Comparison of ENCODE assay signal across 9 cellular contexts in the genomic region with DNA sequence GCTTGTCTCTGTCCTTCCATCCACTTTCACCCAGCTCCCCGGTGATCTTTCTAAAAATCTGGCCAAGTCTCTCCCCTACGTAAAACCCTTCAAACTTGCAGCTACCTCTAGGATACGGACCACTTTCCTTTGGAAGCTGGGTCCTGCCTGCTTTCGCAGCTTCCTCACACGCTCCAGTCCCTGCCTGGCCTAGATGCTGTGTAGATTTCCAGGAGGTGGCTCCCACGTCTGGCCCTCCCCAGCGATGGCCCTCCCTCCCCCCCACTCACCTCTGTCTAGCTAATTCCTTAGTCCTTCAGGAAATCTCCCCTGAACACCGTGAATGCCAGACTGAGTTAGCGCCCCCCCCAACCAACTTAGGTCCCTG. TPM values are rescaled to one million over a fixed set of nuclear protein-coding genes. Genes with fewer than 3 reads are reported as not detected.
DNase-seq lines count a peak whose midpoint lies in the region; FAIRE-seq and TF ChIP-seq lines count a peak whose summit lies in the region.
"Had no signal": no experiment of that assay in that cellular context is flagged by ENCODE, and none has a peak within 500 bp of the region (broad histone marks: within the 10 kb centered on the region; RNA-seq: fewer than 3 reads in every experiment).

No MANE protein-coding gene starts in this region.

- 0 out of 2 replicates have a peak overlapping the region, but pooled peaks have one; percentile 96 for H3K4me3 ChIP-seq in GM23248
- H3K4me3 ChIP-seq in OCI-LY3 (ENCODE audit: low read length) = peak overlapping the region; percentile 97
- H3K4me3 ChIP-seq in endothelial cell of umbilical vein (replicated peaks in 1 of 3; ENCODE audit: insufficient read depth in 1 of 3, low read depth in 1 of 3, low read length in 3 of 3) = no peak overlapping the region
- peak overlapping the region; percentile 98 for H3K4me3 ChIP-seq in retinal pigment epithelial cell (ENCODE audit: low read length)

- POLR2A ChIA-PET in endothelial cell of umbilical vein (lab: Charles Lee) = interaction anchor here (0.8 to 1.7 kb wide), 2 partner anchors 32 to 81 kb away, joined by 3 to 8 read pairs; a partner anchor contains a TSS

- 36 to 41% methylated on average over 9 of the region's 9 CpGs for WGBS in GM23248 (ENCODE audit: low coverage in 1 of 2, low lambda C conversion rate in 2 of 2, missing lambda C conversion rate in 2 of 2), 2 experiments

- intact Hi-C loops in endothelial cell of umbilical vein (cut with micrococcal nuclease) = loop anchor here (1.0 to 2.0 kb wide), 2 partner anchors 29 to 81 kb away; a partner anchor contains a TSS

- peak overlapping the region; percentile 85 for H2AFZ ChIP-seq in GM23248
- peak overlapping the region; percentile 95 for H2AFZ ChIP-seq in OCI-LY3 (ENCODE audit: low read depth, low read length)
- peak overlapping the region; percentile 66 for H2AFZ ChIP-seq in endothelial cell of umbilical vein (ENCODE audit: low read depth, low read length)

- H3K79me2 ChIP-seq in GM23248 (ENCODE audit: insufficient read depth) = peaks cover 44% of the 10 kb centered on the region
- H3K79me2 ChIP-seq in OCI-LY3 (ENCODE audit: low read length) = peaks cover 44% of the 10 kb centered on the region
- peaks cover 44% of the 10 kb centered on the region for H3K79me2 ChIP-seq in endothelial cell of umbilical vein (ENCODE audit: control insufficient read depth, insufficient read depth, low read length)

- BruUV-seq in endothelial cell of umbilical vein (replicated peaks; lab: Mats Ljungman, UMichigan) = no TSS peak

- H3K9me2 ChIP-seq in GM23248 (ENCODE audit: insufficient read depth) = no peaks in the 10 kb centered on the region

- H3K9me3 ChIP-seq in GM23248 (ENCODE audit: low read depth) = no peaks in the 10 kb centered on the region
- no peaks in the 10 kb centered on the region for H3K9me3 ChIP-seq in OCI-LY3 (ENCODE audit: insufficient read depth, low read length)
- H3K9me3 ChIP-seq in endothelial cell of umbilical vein (replicated peaks; ENCODE audit: control insufficient read depth, insufficient read depth, low read length) = no peaks in the 10 kb centered on the region

- in situ Hi-C loops in GM23248 (cut with MboI) (no loop called here), GM13976 (cut with MboI; ENCODE audit: low sequenced_read_pairs, unreplicated experiment) (no loop called here)

- CTCF ChIA-PET in endothelial cell of umbilical vein (lab: Charles Lee) = interaction anchor here (0.7 to 4.6 kb wide), 24 partner anchors 9 to 241 kb away, joined by 3 to 44 read pairs (median 7); a partner anchor contains a TSS

- DNase-seq in GM23248 (no peak), endothelial cell of umbilical vein (ENCODE audit: low read depth, low spot score) (no peak), retinal pigment epithelial cell (ENCODE audit: low read depth) (no peak), SIG-M5 (lab: John Stamatoyannopoulos, UW) (no peak), DMS153 treated with DMSO at 0.1 percent for 48 hours (lab: John Stamatoyannopoulos, UW; ENCODE audit: unreplicated experiment) (no peak), GM13976 (ENCODE audit: low spot score) (no peak)
- DNase-seq in stimulated activated CD4-positive, alpha-beta T cell treated with anti-CD3 and anti-CD28 coated beads, Interleukin-4, amount 100 ng/mL, for 4 hours = no peak

- H3K36me3 ChIP-seq in GM23248 (ENCODE audit: low read depth) (peaks cover 20% of the 10 kb centered on the region), OCI-LY3 (replicated peaks; ENCODE audit: low read depth, low read length) (peaks cover 30% of the 10 kb centered on the region), endothelial cell of umbilical vein (ENCODE audit: control insufficient read depth in 2 of 2, extremely low read depth in 1 of 2, insufficient read depth in 2 of 2, low read length in 2 of 2) (peaks cover 17 to 20% of the 10 kb centered on the region in 2 experiments)

- H3K27ac ChIP-seq in GM23248 (no peak overlapping the region), OCI-LY3 (ENCODE audit: low read length) (no peak overlapping the region), endothelial cell of umbilical vein (ENCODE audit: insufficient read depth, low read depth, low read length) (no peak overlapping the region)

- H4K20me1 ChIP-seq in GM23248 (ENCODE audit: insufficient read depth) (peaks cover 7% of the 10 kb centered on the region; the same call in 1 of the 2 replicates), OCI-LY3 (ENCODE audit: insufficient read depth, low read length) (peaks cover 13% of the 10 kb centered on the region; the same call in 1 of the 2 replicates), endothelial cell of umbilical vein (replicated peaks; ENCODE audit: control insufficient read depth, extremely low read depth, insufficient read depth, low read length) (peaks cover 3% of the 10 kb centered on the region)

- H3K27me3 ChIP-seq in GM23248 (replicated peaks; ENCODE audit: insufficient read depth) (no peaks in the 10 kb centered on the region), OCI-LY3 (ENCODE audit: low read depth, low read length) (no peaks in the 10 kb centered on the region), endothelial cell of umbilical vein (ENCODE audit: control insufficient read depth in 2 of 2, insufficient read depth in 2 of 2, low read length in 2 of 2) (peaks cover 0 to 2% of the 10 kb centered on the region in 2 experiments)

- H3K9me1 ChIP-seq in endothelial cell of umbilical vein (replicated peaks; ENCODE audit: control insufficient read depth, extremely low read depth, insufficient read depth, low read length) = no peaks in the 10 kb centered on the region

- TF ChIP-seq CTCF in OCI-LY3 (IDR thresholded peaks at IDR 0.05; ENCODE audit: low read depth, low read length) (no peak), endothelial cell of umbilical vein (IDR thresholded peaks at IDR 0.05; ENCODE audit: extremely low read depth in 1 of 2, insufficient read depth in 1 of 2, low read depth in 1 of 2, low read length in 2 of 2) (no peak), retinal pigment epithelial cell (conservative IDR thresholded peaks at IDR 0.05; ENCODE audit: low read depth, low read length) (no peak), GM13976 (IDR thresholded peaks at IDR 0.05; ENCODE audit: borderline replicate concordance, control extremely low read depth, extremely low read depth, insufficient read depth, missing control alignments) (no peak)

- H3K4me1 ChIP-seq in GM23248 (ENCODE audit: insufficient read depth) (peaks cover 18% of the 10 kb centered on the region), OCI-LY3 (ENCODE audit: low read length) (peaks cover 18% of the 10 kb centered on the region), endothelial cell of umbilical vein (ENCODE audit: control insufficient read depth, extremely low read depth, insufficient read depth, low read length) (peaks cover 21% of the 10 kb centered on the region)

- peak overlapping the region; percentile 50 for H3K4me2 ChIP-seq in GM23248 (ENCODE audit: unreplicated experiment)
- H3K4me2 ChIP-seq in OCI-LY3 (ENCODE audit: low read length) = peak overlapping the region; percentile 94
- peak overlapping the region; percentile 31 for H3K4me2 ChIP-seq in endothelial cell of umbilical vein (ENCODE audit: insufficient read depth, low read length)

- 0 out of 2 replicates have a peak, but pooled peaks cover 9% of the 10 kb centered on the region for H3F3A ChIP-seq in GM23248 (ENCODE audit: insufficient read depth)

- dilution Hi-C loops in endothelial cell of umbilical vein (cut with MboI; ENCODE audit: extremely low pct_ligation_motif_present, low sequenced_read_pairs) = no loop called here

- FAIRE-seq in endothelial cell of umbilical vein (lab: Jason Lieb, UNC) = no peak
- FAIRE-seq: islet of Langerhans had no signal

- peak overlapping the region; percentile 100 for H3K9ac ChIP-seq in GM23248
- peak overlapping the region; percentile 65 for H3K9ac ChIP-seq in OCI-LY3 (ENCODE audit: low read length)
- H3K9ac ChIP-seq in endothelial cell of umbilical vein (replicated peaks; ENCODE audit: extremely low read depth, insufficient read depth, low read length) = no peak overlapping the region

- no peak for TF ChIP-seq POLR2A in endothelial cell of umbilical vein (IDR thresholded peaks at IDR 0.05; ENCODE audit: low read depth, low read length)

RNA-seq across cellular contexts. Expression of a gene that starts 0.6 kb away (rescaled TPM):
- total RNA-seq in GM23248 (2014; rRNA removed; shearing (Covaris generic)) = 144 and 164 TPM in 2 replicates
- 110 and 111 TPM in 2 replicates for polyA plus RNA-seq in GM23248 (2016; fragmentation: Nextera tagmentation; extraction: Ambion mirVana)
- total RNA-seq in endothelial cell of umbilical vein = 179 and 183 TPM in 2 replicates
- 88.3 and 93.9 TPM in 2 replicates for polyA plus RNA-seq in endothelial cell of umbilical vein
- polyA plus RNA-seq in endothelial cell of umbilical vein (2011; cell fraction: cytosol; rRNA removed) = 114 and 124 TPM in 2 replicates
- polyA plus RNA-seq in endothelial cell of umbilical vein (2011; cell fraction: nucleus; rRNA removed) = 80.0 and 87.0 TPM in 2 replicates
- 205 and 230 TPM in 2 replicates for polyA plus RNA-seq in endothelial cell of umbilical vein (2012)
- 137 and 138 TPM in 2 replicates for polyA minus RNA-seq in endothelial cell of umbilical vein
- 76.6 TPM for polyA minus RNA-seq in endothelial cell of umbilical vein (2011; cell fraction: cytosol; rRNA and poly(A)+ RNA removed)
- polyA minus RNA-seq in endothelial cell of umbilical vein (2011; cell fraction: nucleus; rRNA and poly(A)+ RNA removed) = 55.9 and 75.2 TPM in 2 replicates

RNA-seq across cellular contexts. Expression of a gene that starts 24.9 kb away (rescaled TPM):
- 1.1 and 4.3 TPM in 2 replicates for total RNA-seq in GM23248 (2014; rRNA removed; shearing (Covaris generic))
- polyA plus RNA-seq in GM23248 (2016; fragmentation: Nextera tagmentation; extraction: Ambion mirVana) (3.8 and 4.1 TPM in 2 replicates), endothelial cell of umbilical vein (4.3 and 5.6 TPM in 2 replicates)
- 7.3 and 9.1 TPM in 2 replicates for total RNA-seq in endothelial cell of umbilical vein
- polyA plus RNA-seq in endothelial cell of umbilical vein (2011; cell fraction: cytosol; rRNA removed) = 5.1 and 5.2 TPM in 2 replicates
- polyA plus RNA-seq in endothelial cell of umbilical vein (2011; cell fraction: nucleus; rRNA removed) = 40.0 and 52.1 TPM in 2 replicates
- 4.0 and 7.1 TPM in 2 replicates for polyA plus RNA-seq in endothelial cell of umbilical vein (2012)
- 4.2 and 4.4 TPM in 2 replicates for polyA minus RNA-seq in endothelial cell of umbilical vein
- 9.7 TPM for polyA minus RNA-seq in endothelial cell of umbilical vein (2011; cell fraction: cytosol; rRNA and poly(A)+ RNA removed)
- polyA minus RNA-seq in endothelial cell of umbilical vein (2011; cell fraction: nucleus; rRNA and poly(A)+ RNA removed) = 5.5 and 8.1 TPM in 2 replicates

RNA-seq across cellular contexts. Expression of a gene that starts 24.9 kb away (rescaled TPM):
- total RNA-seq in GM23248 (2014; rRNA removed; shearing (Covaris generic)) = 49.3 and 57.9 TPM in 2 replicates
- polyA plus RNA-seq in GM23248 (2016; fragmentation: Nextera tagmentation; extraction: Ambion mirVana) (115 and 120 TPM in 2 replicates), endothelial cell of umbilical vein (119 and 158 TPM in 2 replicates)
- total RNA-seq in endothelial cell of umbilical vein = 72.2 and 76.2 TPM in 2 replicates
- 157 and 205 TPM in 2 replicates for polyA plus RNA-seq in endothelial cell of umbilical vein (2011; cell fraction: cytosol; rRNA removed)
- 89.7 and 95.0 TPM in 2 replicates for polyA plus RNA-seq in endothelial cell of umbilical vein (2011; cell fraction: nucleus; rRNA removed)
- 105 and 106 TPM in 2 replicates for polyA plus RNA-seq in endothelial cell of umbilical vein (2012)
- 59.8 and 61.6 TPM in 2 replicates for polyA minus RNA-seq in endothelial cell of umbilical vein
- 41.8 TPM for polyA minus RNA-seq in endothelial cell of umbilical vein (2011; cell fraction: cytosol; rRNA and poly(A)+ RNA removed)
- polyA minus RNA-seq in endothelial cell of umbilical vein (2011; cell fraction: nucleus; rRNA and poly(A)+ RNA removed) = 34.1 and 37.2 TPM in 2 replicates

RNA-seq across cellular contexts. Expression of a gene that starts 28.1 kb away (rescaled TPM):
- 8.6 and 18.7 TPM in 2 replicates for total RNA-seq in GM23248 (2014; rRNA removed; shearing (Covaris generic))
- polyA plus RNA-seq in GM23248 (2016; fragmentation: Nextera tagmentation; extraction: Ambion mirVana) (3.2 and 3.7 TPM in 2 replicates), endothelial cell of umbilical vein (30.4 and 33.2 TPM in 2 replicates)
- 24.6 and 37.2 TPM in 2 replicates for total RNA-seq in endothelial cell of umbilical vein
- polyA plus RNA-seq in endothelial cell of umbilical vein (2011; cell fraction: cytosol; rRNA removed) = 20.7 and 22.6 TPM in 2 replicates
- polyA plus RNA-seq in endothelial cell of umbilical vein (2011; cell fraction: nucleus; rRNA removed) = 103 and 131 TPM in 2 replicates
- polyA plus RNA-seq in endothelial cell of umbilical vein (2012) = 38.4 and 55.1 TPM in 2 replicates
- 35.0 and 50.4 TPM in 2 replicates for polyA minus RNA-seq in endothelial cell of umbilical vein
- polyA minus RNA-seq in endothelial cell of umbilical vein (2011; cell fraction: cytosol; rRNA and poly(A)+ RNA removed) = 16.9 TPM
- 33.0 and 34.4 TPM in 2 replicates for polyA minus RNA-seq in endothelial cell of umbilical vein (2011; cell fraction: nucleus; rRNA and poly(A)+ RNA removed)

RNA-seq across cellular contexts. Expression of a gene that starts 52.0 kb away (rescaled TPM):
- total RNA-seq in GM23248 (2014; rRNA removed; shearing (Covaris generic)) = 43.6 and 70.1 TPM in 2 replicates
- polyA plus RNA-seq in GM23248 (2016; fragmentation: Nextera tagmentation; extraction: Ambion mirVana) (25.3 and 27.3 TPM in 2 replicates), endothelial cell of umbilical vein (19.1 and 24.0 TPM in 2 replicates)
- 26.6 and 29.9 TPM in 2 replicates for total RNA-seq in endothelial cell of umbilical vein
- polyA plus RNA-seq in endothelial cell of umbilical vein (2011; cell fraction: cytosol; rRNA removed) = 9.4 and 12.5 TPM in 2 replicates
- 16.4 and 19.0 TPM in 2 replicates for polyA plus RNA-seq in endothelial cell of umbilical vein (2011; cell fraction: nucleus; rRNA removed)
- 19.2 and 22.9 TPM in 2 replicates for polyA plus RNA-seq in endothelial cell of umbilical vein (2012)
- 23.4 and 29.9 TPM in 2 replicates for polyA minus RNA-seq in endothelial cell of umbilical vein
- polyA minus RNA-seq in endothelial cell of umbilical vein (2011; cell fraction: cytosol; rRNA and poly(A)+ RNA removed) = 16.8 TPM
- 9.5 and 11.6 TPM in 2 replicates for polyA minus RNA-seq in endothelial cell of umbilical vein (2011; cell fraction: nucleus; rRNA and poly(A)+ RNA removed)

Comparison
In these comparisons a context has a peak if more than half of its experiments do, and no peak if none do; other contexts are left out.
1. H3K4me2 ChIP-seq: peak in every context shown above with its lines; median percentile 94 in OCI-LY3; 50 in GM23248; 31 in endothelial cell of umbilical vein.
2. H3K4me3 ChIP-seq: peak in GM23248 (single experiment), OCI-LY3 (single experiment) and retinal pigment epithelial cell (single experiment); none in endothelial cell of umbilical vein (0 of 3).
3. Peak in every context shown above with its lines, with median percentiles within 50 percentile points of each other: H2AFZ ChIP-seq.